Comparison of ENCODE assay signal across 1 cellular context in the genomic region with DNA sequence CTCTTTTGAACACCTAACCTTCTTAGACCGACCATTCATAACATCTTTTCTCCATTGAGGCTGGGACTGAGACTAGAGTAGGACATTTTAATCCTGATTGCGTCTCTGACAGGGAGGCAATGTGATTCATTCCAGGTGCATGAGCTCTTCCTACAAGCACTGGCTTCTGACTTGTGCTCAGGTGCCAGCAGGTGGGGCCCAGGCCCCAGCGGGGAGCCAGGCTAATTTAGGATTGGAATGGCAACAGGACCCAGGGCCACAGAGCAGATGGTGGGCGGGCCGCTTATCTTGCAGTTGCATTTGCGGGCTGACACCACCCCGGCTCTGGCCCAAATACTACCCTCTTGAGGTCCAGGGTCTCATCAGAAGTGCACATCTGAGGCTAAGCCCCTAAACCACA.
TF ChIP-seq lines count a peak whose summit lies in the region.

No MANE protein-coding gene starts in this region.

TF ChIP-seq in GM23338, 12 proteins besides CTCF, POLR2A, EP300 and RAD21:
- TF ChIP-seq, protein P1, sequence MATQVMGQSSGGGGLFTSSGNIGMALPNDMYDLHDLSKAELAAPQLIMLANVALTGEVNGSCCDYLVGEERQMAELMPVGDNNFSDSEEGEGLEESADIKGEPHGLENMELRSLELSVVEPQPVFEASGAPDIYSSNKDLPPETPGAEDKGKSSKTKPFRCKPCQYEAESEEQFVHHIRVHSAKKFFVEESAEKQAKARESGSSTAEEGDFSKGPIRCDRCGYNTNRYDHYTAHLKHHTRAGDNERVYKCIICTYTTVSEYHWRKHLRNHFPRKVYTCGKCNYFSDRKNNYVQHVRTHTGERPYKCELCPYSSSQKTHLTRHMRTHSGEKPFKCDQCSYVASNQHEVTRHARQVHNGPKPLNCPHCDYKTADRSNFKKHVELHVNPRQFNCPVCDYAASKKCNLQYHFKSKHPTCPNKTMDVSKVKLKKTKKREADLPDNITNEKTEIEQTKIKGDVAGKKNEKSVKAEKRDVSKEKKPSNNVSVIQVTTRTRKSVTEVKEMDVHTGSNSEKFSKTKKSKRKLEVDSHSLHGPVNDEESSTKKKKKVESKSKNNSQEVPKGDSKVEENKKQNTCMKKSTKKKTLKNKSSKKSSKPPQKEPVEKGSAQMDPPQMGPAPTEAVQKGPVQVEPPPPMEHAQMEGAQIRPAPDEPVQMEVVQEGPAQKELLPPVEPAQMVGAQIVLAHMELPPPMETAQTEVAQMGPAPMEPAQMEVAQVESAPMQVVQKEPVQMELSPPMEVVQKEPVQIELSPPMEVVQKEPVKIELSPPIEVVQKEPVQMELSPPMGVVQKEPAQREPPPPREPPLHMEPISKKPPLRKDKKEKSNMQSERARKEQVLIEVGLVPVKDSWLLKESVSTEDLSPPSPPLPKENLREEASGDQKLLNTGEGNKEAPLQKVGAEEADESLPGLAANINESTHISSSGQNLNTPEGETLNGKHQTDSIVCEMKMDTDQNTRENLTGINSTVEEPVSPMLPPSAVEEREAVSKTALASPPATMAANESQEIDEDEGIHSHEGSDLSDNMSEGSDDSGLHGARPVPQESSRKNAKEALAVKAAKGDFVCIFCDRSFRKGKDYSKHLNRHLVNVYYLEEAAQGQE (IDR thresholded peaks at IDR 0.05; ENCODE audit: unreplicated experiment) = no peak
- TF ChIP-seq, protein P2, sequence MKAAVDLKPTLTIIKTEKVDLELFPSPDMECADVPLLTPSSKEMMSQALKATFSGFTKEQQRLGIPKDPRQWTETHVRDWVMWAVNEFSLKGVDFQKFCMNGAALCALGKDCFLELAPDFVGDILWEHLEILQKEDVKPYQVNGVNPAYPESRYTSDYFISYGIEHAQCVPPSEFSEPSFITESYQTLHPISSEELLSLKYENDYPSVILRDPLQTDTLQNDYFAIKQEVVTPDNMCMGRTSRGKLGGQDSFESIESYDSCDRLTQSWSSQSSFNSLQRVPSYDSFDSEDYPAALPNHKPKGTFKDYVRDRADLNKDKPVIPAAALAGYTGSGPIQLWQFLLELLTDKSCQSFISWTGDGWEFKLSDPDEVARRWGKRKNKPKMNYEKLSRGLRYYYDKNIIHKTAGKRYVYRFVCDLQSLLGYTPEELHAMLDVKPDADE (IDR thresholded peaks at IDR 0.05) = no peak
- TF ChIP-seq ZNF331 (CRISPR knock-in tag; IDR thresholded peaks at IDR 0.05; ENCODE audit: low read depth) (no peak), EZH2 (IDR thresholded peaks at IDR 0.05; ENCODE audit: low read depth, unreplicated experiment) (no peak), CREB1 (CRISPR knock-in tag; IDR thresholded peaks at IDR 0.05; ENCODE audit: low read depth) (no peak), NANOG (IDR thresholded peaks at IDR 0.05; ENCODE audit: borderline replicate concordance) (no peak), EZH2phosphoT487 (IDR thresholded peaks at IDR 0.05; ENCODE audit: unreplicated experiment) (no peak)
